ENCODE assay signal across 1 cellular context in genomic region chr12:11717533-11717961, GRCh38.
TF ChIP-seq lines count a peak whose summit lies in the region.

No MANE protein-coding gene starts in this region.

TF ChIP-seq in GM12878, 131 proteins besides CTCF, POLR2A, EP300 and RAD21 (continued from another document):
- TF ChIP-seq ZNF592 (IDR thresholded peaks at IDR 0.05) = peak; percentile 48
- TF ChIP-seq SREBF1 (IDR thresholded peaks at IDR 0.05; ENCODE audit: low read length) = no peak
- TF ChIP-seq MYB (IDR thresholded peaks at IDR 0.05; ENCODE audit: borderline replicate concordance, low read depth, low read length) = no peak
